Comparison of ENCODE assay signal across 16 cellular contexts in genomic region chr2:9141379-9141667, GRCh38.
A peak's percentile ranks its signal among the peaks of the same experiment; 100 is the strongest.
DNase-seq lines count a peak whose midpoint lies in the region; ATAC-seq, FAIRE-seq and TF ChIP-seq lines count a peak whose summit lies in the region.
"Had no signal": no experiment of that assay in that cellular context is flagged by ENCODE, and none has a peak within 500 bp of the region (broad histone marks: within the 10 kb centered on the region; RNA-seq: fewer than 3 reads in every experiment).

No MANE protein-coding gene starts in this region.

- peaks cover 14% of the 10 kb centered on the region; the same call in 1 of the 2 replicates for H3F3A ChIP-seq in GM23248 (ENCODE audit: insufficient read depth)

- H3K4me3 ChIP-seq in GM23248 (no peak overlapping the region), osteoblast (ENCODE audit: insufficient read depth, low read length) (no peak overlapping the region)
- H3K4me3 ChIP-seq: A549, GM12878, GM23338 had no signal

- H4K20me1 ChIP-seq in GM23248 (ENCODE audit: insufficient read depth): no peaks in the 10 kb centered on the region
- H4K20me1 ChIP-seq in osteoblast (ENCODE audit: insufficient read depth, low read length): no peaks in the 10 kb centered on the region

- ATAC-seq in HG03097 (IDR thresholded peaks at IDR 0.05; ENCODE audit: low FRiP score, unreplicated experiment) (no peak), HG03108 (IDR thresholded peaks at IDR 0.05; ENCODE audit: unreplicated experiment) (no peak)
- ATAC-seq: A549, GM12878, GM23338 had no signal

- no peaks in the 10 kb centered on the region for H3K36me3 Mint-ChIP-seq in dendritic cell treated with granulocyte-macrophage colony-stimulating factor and Interleukin-4, amounts not matched to agents 40 ng/mL and 50 ng/mL, for 4 days (ENCODE audit: low read depth)
- H3K36me3 Mint-ChIP-seq: CD4-positive, CD25-positive, alpha-beta regulatory T cell had no signal

- H3K9ac ChIP-seq in GM23248: peak overlapping the region; percentile 46; the same call in 1 of the 2 replicates

- no peaks in the 10 kb centered on the region for H3K9me3 ChIP-seq in GM23248 (ENCODE audit: low read depth)
- no peaks in the 10 kb centered on the region for H3K9me3 ChIP-seq in osteoblast (ENCODE audit: low read depth, low read length)
- H3K9me3 ChIP-seq: A549 had no signal

- H3K4me1 Mint-ChIP-seq in dendritic cell treated with granulocyte-macrophage colony-stimulating factor and Interleukin-4, amounts not matched to agents 40 ng/mL and 50 ng/mL, for 4 days (ENCODE audit: low read depth): peaks cover 62% of the 10 kb centered on the region

- no peak overlapping the region for H3K4me3 Mint-ChIP-seq in dendritic cell treated with granulocyte-macrophage colony-stimulating factor and Interleukin-4, amounts not matched to agents 40 ng/mL and 50 ng/mL, for 4 days
- H3K4me3 Mint-ChIP-seq: CD4-positive, CD25-positive, alpha-beta regulatory T cell; GM23338; H9 had no signal

- no peaks in the 10 kb centered on the region for H3K27me3 ChIP-seq in GM23248 (replicated peaks; ENCODE audit: insufficient read depth)
- no peaks in the 10 kb centered on the region for H3K27me3 ChIP-seq in osteoblast (ENCODE audit: insufficient read depth, low read length)

- peak overlapping the region; percentile 62 for H3K27ac ChIP-seq in GM23248
- H3K27ac ChIP-seq in osteoblast (ENCODE audit: low read depth, low read length): peak overlapping the region; percentile 13

- H3K79me2 ChIP-seq in GM23248 (ENCODE audit: insufficient read depth) (no peaks in the 10 kb centered on the region), osteoblast (ENCODE audit: insufficient read depth, low read length) (no peaks in the 10 kb centered on the region)

- in situ Hi-C loops in GM23248 (cut with MboI): no loop called here

- DNase-seq in GM23248 (no peak), osteoblast (ENCODE audit: insufficient read length, low spot score, missing footprints) (no peak), HTR-8/SVneo (ENCODE audit: insufficient read length, low spot score) (no peak)
- DNase-seq in activated CD4-positive, alpha-beta T cell treated with anti-CD3 and anti-CD28 coated beads, Interleukin-2, amount 50 U/mL, for 48 hours: no peak
- DNase-seq: Calu3; CD4-positive, CD25-positive, alpha-beta regulatory T cell; DMS 273 treated with DMSO at 0.1 percent for 48 hours; H9; Karpas-422 had no signal

- peak overlapping the region; percentile 33 for H3K4me2 ChIP-seq in GM23248 (ENCODE audit: unreplicated experiment)
- H3K4me2 ChIP-seq in osteoblast (ENCODE audit: insufficient read depth, low read length): no peak overlapping the region
- H3K4me2 ChIP-seq: A549, GM23338 had no signal

- H2AFZ ChIP-seq in GM23248 (0 out of 2 replicates have a peak overlapping the region, but pooled peaks have one; percentile 20), osteoblast (ENCODE audit: low read length) (no peak overlapping the region)
- H2AFZ ChIP-seq: GM23338 had no signal

- intact Hi-C loops in dendritic cell treated with granulocyte-macrophage colony-stimulating factor and Interleukin-4, amounts not matched to agents 40 ng/mL and 50 ng/mL, for 4 days (cut with micrococcal nuclease): loop anchor here (5.0 kb wide), 2 partner anchors 66 to 281 kb away; partner anchors contain the start of genes ASAP2, CPSF3 and ITGB1BP1

- H3K27ac Mint-ChIP-seq in dendritic cell treated with granulocyte-macrophage colony-stimulating factor and Interleukin-4, amounts not matched to agents 40 ng/mL and 50 ng/mL, for 4 days: peak overlapping the region; percentile 25
- H3K27ac Mint-ChIP-seq: CD4-positive, CD25-positive, alpha-beta regulatory T cell; GM23338; H9 had no signal

- 83 to 90% methylated on average over 4 of the region's 4 CpGs for WGBS in GM23248 (ENCODE audit: low coverage in 1 of 2, low lambda C conversion rate in 2 of 2, missing lambda C conversion rate in 2 of 2), 2 experiments

- H3K36me3 ChIP-seq in GM23248 (ENCODE audit: low read depth): no peaks in the 10 kb centered on the region
- no peaks in the 10 kb centered on the region for H3K36me3 ChIP-seq in osteoblast (ENCODE audit: insufficient read depth, low read length)

- no peaks in the 10 kb centered on the region for H3K9me2 ChIP-seq in GM23248 (ENCODE audit: insufficient read depth)

- no peaks in the 10 kb centered on the region for H3K9me3 Mint-ChIP-seq in dendritic cell treated with granulocyte-macrophage colony-stimulating factor and Interleukin-4, amounts not matched to agents 40 ng/mL and 50 ng/mL, for 4 days
- H3K9me3 Mint-ChIP-seq: CD4-positive, CD25-positive, alpha-beta regulatory T cell; GM23338; H9 had no signal

- H3K4me1 ChIP-seq in GM23248 (ENCODE audit: insufficient read depth) (peaks cover 31% of the 10 kb centered on the region), osteoblast (ENCODE audit: insufficient read depth, low read length) (peaks cover 35% of the 10 kb centered on the region)

- H3K27me3 Mint-ChIP-seq in dendritic cell treated with granulocyte-macrophage colony-stimulating factor and Interleukin-4, amounts not matched to agents 40 ng/mL and 50 ng/mL, for 4 days: peaks cover 30% of the 10 kb centered on the region

- no peak for FAIRE-seq in HTR-8/SVneo (lab: Jason Lieb, UNC)
- FAIRE-seq: A549, GM12878, GM18507 had no signal

- TF ChIP-seq CTCF in osteoblast (IDR thresholded peaks at IDR 0.05; ENCODE audit: extremely low read depth, low read depth, low read length): no peak
